ENCODE assay signal across 14 cellular contexts in genomic region chr11:70128435-70128906, GRCh38. TPM values are rescaled to one million over a fixed set of nuclear protein-coding genes. Genes with fewer than 3 reads are reported as not detected.
DNase-seq lines count a peak whose midpoint lies in the region; ATAC-seq and TF ChIP-seq lines count a peak whose summit lies in the region.
"Had no signal": no experiment of that assay in that cellular context is flagged by ENCODE, and none has a peak within 500 bp of the region (broad histone marks: within the 10 kb centered on the region; RNA-seq: fewer than 3 reads in every experiment).

No MANE protein-coding gene starts in this region.

- no peak overlapping the region for H3K27ac ChIP-seq in left ventricle myocardium inferior (replicated peaks)

- intact Hi-C loops in left ventricle myocardium superior (cut with micrococcal nuclease), result no loop called here
- intact Hi-C loops in left ventricle myocardium inferior (cut with micrococcal nuclease), result no loop called here
- intact Hi-C loops in activated CD4-positive, alpha-beta T cell treated with anti-CD3 and anti-CD28 coated beads, Interleukin-2, amount 10 ng/mL, durations not matched to agents 24 days and 14 days (cut with micrococcal nuclease), result no loop called here

- no peaks in the 10 kb centered on the region for H3K9me3 ChIP-seq in left ventricle myocardium inferior (replicated peaks)

- H3K4me1 Mint-ChIP-seq in activated CD4-positive, alpha-beta T cell treated with anti-CD3 and anti-CD28 coated beads, Interleukin-2, amount 10 ng/mL, durations not matched to agents 24 days and 14 days, result no peaks in the 10 kb centered on the region
- H3K4me1 Mint-ChIP-seq: activated B cell treated with CpG ODN at 0.5 μM for 24 hours had no signal

- DNase-seq in DMS153 (lab: John Stamatoyannopoulos, UW) (peak; percentile 30), NCI-H146 treated with DMSO at 0.1 percent for 48 hours (lab: John Stamatoyannopoulos, UW; ENCODE audit: unreplicated experiment) (peak; percentile 38), choroid plexus epithelial cell (ENCODE audit: low read depth) (peak; percentile 72), omental fat pad (ENCODE audit: low spot score) (no peak), LoVo (ENCODE audit: low spot score) (no peak), left ventricle myocardium superior (no peak), left ventricle myocardium inferior (no peak)
- DNase-seq in activated CD4-positive, alpha-beta T cell treated with anti-CD3 and anti-CD28 coated beads, Interleukin-2, amount 10 ng/mL, durations not matched to agents 24 days and 14 days, result no peak
- DNase-seq: activated B cell treated with CpG ODN at 0.5 μM for 24 hours; activated naive CD4-positive, alpha-beta T cell; DND-41; head of caudate nucleus; NCI-H1694 had no signal

- no peaks in the 10 kb centered on the region for H3K4me1 ChIP-seq in left ventricle myocardium inferior

- no peaks in the 10 kb centered on the region for H3K27me3 ChIP-seq in left ventricle myocardium inferior (ENCODE audit: low read depth)

- H3K4me3 ChIP-seq in choroid plexus epithelial cell (ENCODE audit: low read depth, low read length) (no peak overlapping the region), left ventricle myocardium inferior (no peak overlapping the region)

- no peak overlapping the region for H3K27ac Mint-ChIP-seq in activated CD4-positive, alpha-beta T cell treated with anti-CD3 and anti-CD28 coated beads, Interleukin-2, amount 10 ng/mL, durations not matched to agents 24 days and 14 days
- H3K27ac Mint-ChIP-seq: activated B cell treated with CpG ODN at 0.5 μM for 24 hours; dendritic cell treated with granulocyte-macrophage colony-stimulating factor and Interleukin-4, amounts not matched to agents 40 ng/mL and 50 ng/mL, for 4 days had no signal

- H3K27me3 Mint-ChIP-seq in activated CD4-positive, alpha-beta T cell treated with anti-CD3 and anti-CD28 coated beads, Interleukin-2, amount 10 ng/mL, durations not matched to agents 24 days and 14 days, result no peaks in the 10 kb centered on the region
- H3K27me3 Mint-ChIP-seq: activated B cell treated with CpG ODN at 0.5 μM for 24 hours; dendritic cell treated with granulocyte-macrophage colony-stimulating factor and Interleukin-4, amounts not matched to agents 40 ng/mL and 50 ng/mL, for 4 days had no signal

- ATAC-seq in omental fat pad (ENCODE audit: low FRiP score), result peak; percentile 49
- no peak for ATAC-seq in left ventricle myocardium superior

- H3K4me3 Mint-ChIP-seq in activated CD4-positive, alpha-beta T cell treated with anti-CD3 and anti-CD28 coated beads, Interleukin-2, amount 10 ng/mL, durations not matched to agents 24 days and 14 days, result no peak overlapping the region
- H3K4me3 Mint-ChIP-seq: activated B cell treated with CpG ODN at 0.5 μM for 24 hours; dendritic cell treated with granulocyte-macrophage colony-stimulating factor and Interleukin-4, amounts not matched to agents 40 ng/mL and 50 ng/mL, for 4 days had no signal

- no peaks in the 10 kb centered on the region for H3K9me3 Mint-ChIP-seq in activated CD4-positive, alpha-beta T cell treated with anti-CD3 and anti-CD28 coated beads, Interleukin-2, amount 10 ng/mL, durations not matched to agents 24 days and 14 days
- H3K9me3 Mint-ChIP-seq: activated B cell treated with CpG ODN at 0.5 μM for 24 hours; dendritic cell treated with granulocyte-macrophage colony-stimulating factor and Interleukin-4, amounts not matched to agents 40 ng/mL and 50 ng/mL, for 4 days had no signal

- TF ChIP-seq CTCF in choroid plexus epithelial cell (conservative IDR thresholded peaks at IDR 0.05; ENCODE audit: low read depth, low read length) (peak; percentile 19), omental fat pad (IDR thresholded peaks at IDR 0.05) (no peak), left ventricle myocardium inferior (IDR thresholded peaks at IDR 0.05; ENCODE audit: borderline replicate concordance) (no peak)

- H3K36me3 Mint-ChIP-seq in activated CD4-positive, alpha-beta T cell treated with anti-CD3 and anti-CD28 coated beads, Interleukin-2, amount 10 ng/mL, durations not matched to agents 24 days and 14 days (ENCODE audit: low read depth), result no peaks in the 10 kb centered on the region

- no peaks in the 10 kb centered on the region for H3K36me3 ChIP-seq in left ventricle myocardium inferior

RNA-seq across cellular contexts. Expression of gene ANO1, which starts 50.4 kb away (rescaled TPM):
- total RNA-seq in omental fat pad (10 to 100 TPM in 1 of 4 donors, 1 to 10 TPM in 3; 1.7 to 13.9 (median 5.3) TPM), left ventricle myocardium superior (6.8 TPM), left ventricle myocardium inferior (7.7 TPM)
- not detected in 2 replicates for total RNA-seq in activated CD4-positive, alpha-beta T cell treated with anti-CD3 and anti-CD28 coated beads, Interleukin-2, amount 10 ng/mL, durations not matched to agents 24 days and 14 days
- total RNA-seq: activated B cell treated with CpG ODN at 0.5 μM for 24 hours had no signal

Comparison
In these comparisons a context has a peak if more than half of its experiments do, and no peak if none do; other contexts are left out.
1. DNase-seq: peak in DMS153 (single experiment), NCI-H146 treated with DMSO at 0.1 percent for 48 hours (single experiment) and choroid plexus epithelial cell (single experiment); none in omental fat pad (single experiment), LoVo (single experiment), left ventricle myocardium superior (single experiment), left ventricle myocardium inferior (single experiment) and activated CD4-positive, alpha-beta T cell treated with anti-CD3 and anti-CD28 coated beads, Interleukin-2, amount 10 ng/mL, durations not matched to agents 24 days and 14 days (single experiment).